Comparison of ENCODE assay signal across 9 cellular contexts in genomic region chr13:24502567-24503375, GRCh38. TPM values are rescaled to one million over a fixed set of nuclear protein-coding genes. Genes with fewer than 3 reads are reported as not detected.
DNase-seq lines count a peak whose midpoint lies in the region; ATAC-seq and TF ChIP-seq lines count a peak whose summit lies in the region.
"Had no signal": no experiment of that assay in that cellular context is flagged by ENCODE, and none has a peak within 500 bp of the region (broad histone marks: within the 10 kb centered on the region; RNA-seq: fewer than 3 reads in every experiment).

No MANE protein-coding gene starts in this region.

- no peaks in the 10 kb centered on the region for H3K27me3 Mint-ChIP-seq in effector memory CD8-positive, alpha-beta T cell
- peaks cover 7% of the 10 kb centered on the region for H3K27me3 Mint-ChIP-seq in endothelial cell (ENCODE audit: unreplicated experiment)

- ATAC-seq in effector memory CD8-positive, alpha-beta T cell (replicated peaks), result no peak
- no peak for ATAC-seq in HG03108 (IDR thresholded peaks at IDR 0.05; ENCODE audit: unreplicated experiment)
- ATAC-seq in HG03097 (IDR thresholded peaks at IDR 0.05; ENCODE audit: low FRiP score, unreplicated experiment), result no peak

- H3K23ac ChIP-seq in mesenchymal stem cell (ENCODE audit: low read length in 2 of 2), result no peak overlapping the region

- no peak overlapping the region for H3K4me3 Mint-ChIP-seq in effector memory CD8-positive, alpha-beta T cell
- H3K4me3 Mint-ChIP-seq in endothelial cell (ENCODE audit: unreplicated experiment), result no peak overlapping the region

- H3K4me2 ChIP-seq in mesenchymal stem cell (ENCODE audit: low read length, poor library complexity, severe bottlenecking), result no peak overlapping the region

- peaks cover 21% of the 10 kb centered on the region; the same call in 1 of the 2 replicates for H3K36me3 ChIP-seq in ACC112 (ENCODE audit: insufficient read depth, low read length)
- peaks cover 48% of the 10 kb centered on the region for H3K36me3 ChIP-seq in MG63
- peaks cover 21 to 57% of the 10 kb centered on the region in 2 experiments for H3K36me3 ChIP-seq in mesenchymal stem cell (ENCODE audit: control insufficient read depth in 1 of 2, insufficient read depth in 2 of 2, low read depth in 1 of 2, low read length in 2 of 2)

- peaks cover 19 to 27% of the 10 kb centered on the region in 2 donors for H3K4me1 Mint-ChIP-seq in effector memory CD8-positive, alpha-beta T cell (ENCODE audit: low read depth in 2 of 2)
- peaks cover 3% of the 10 kb centered on the region for H3K4me1 Mint-ChIP-seq in endothelial cell (ENCODE audit: unreplicated experiment)

- no peaks in the 10 kb centered on the region for H3K27me3 ChIP-seq in ACC112 (ENCODE audit: insufficient read depth, low read length)
- H3K27me3 ChIP-seq in MG63, result no peaks in the 10 kb centered on the region
- no peaks in the 10 kb centered on the region for H3K27me3 ChIP-seq in mesenchymal stem cell (ENCODE audit: control insufficient read depth in 1 of 2, insufficient read depth in 1 of 2, low read length in 2 of 2)

- no peak for TF ChIP-seq CTCF in endothelial cell (IDR thresholded peaks at IDR 0.05; ENCODE audit: unreplicated experiment)

- DNase-seq in MG63 (peak; percentile 86), mesenchymal stem cell (peak; percentile 69), NCI-H1105 (lab: John Stamatoyannopoulos, UW) (no peak), endothelial cell (ENCODE audit: low spot score) (no peak)
- DNase-seq in effector memory CD8-positive, alpha-beta T cell, result no peak
- DNase-seq: NCI-H526 had no signal

- H4K8ac ChIP-seq in mesenchymal stem cell (ENCODE audit: low read length), result no peak overlapping the region

- H3K18ac ChIP-seq in mesenchymal stem cell (ENCODE audit: low read depth in 1 of 2, low read length in 2 of 2), result no peak overlapping the region

- no peak overlapping the region for H2BK5ac ChIP-seq in mesenchymal stem cell (ENCODE audit: low read depth, low read length, poor library complexity, severe bottlenecking)

- H3K27ac ChIP-seq in ACC112 (ENCODE audit: low read depth, low read length) (peak overlapping the region; percentile 54), mesenchymal stem cell (ENCODE audit: low read length, poor library complexity, severe bottlenecking) (peak overlapping the region; percentile 31)

- peaks cover 48% of the 10 kb centered on the region for H3K36me3 Mint-ChIP-seq in effector memory CD8-positive, alpha-beta T cell (ENCODE audit: insufficient read depth)
- peaks cover 12% of the 10 kb centered on the region for H3K36me3 Mint-ChIP-seq in endothelial cell (ENCODE audit: low read depth, unreplicated experiment)

- WGBS in mesenchymal stem cell, result 44% methylated on average over 5 of the region's 7 CpGs

- H3K9me3 ChIP-seq in MG63, result no peaks in the 10 kb centered on the region
- H3K9me3 ChIP-seq in mesenchymal stem cell (ENCODE audit: control insufficient read depth, low read length), result no peaks in the 10 kb centered on the region

- H3K4me1 ChIP-seq in ACC112 (ENCODE audit: control insufficient read depth, insufficient read depth, low read length, unreplicated experiment) (peaks cover 30% of the 10 kb centered on the region), mesenchymal stem cell (ENCODE audit: control insufficient read depth, insufficient read depth, low read depth, low read length) (peaks cover 9% of the 10 kb centered on the region)

- no peaks in the 10 kb centered on the region for H3K9me3 Mint-ChIP-seq in effector memory CD8-positive, alpha-beta T cell
- H3K9me3 Mint-ChIP-seq in endothelial cell (ENCODE audit: unreplicated experiment), result no peaks in the 10 kb centered on the region

- H2BK120ac ChIP-seq in mesenchymal stem cell (ENCODE audit: low read depth, low read length), result no peak overlapping the region

- peak overlapping the region; percentile 41 to 57 for H3K27ac Mint-ChIP-seq in effector memory CD8-positive, alpha-beta T cell
- H3K27ac Mint-ChIP-seq in endothelial cell (ENCODE audit: unreplicated experiment), result no peak overlapping the region

- no peak overlapping the region for H3K14ac ChIP-seq in mesenchymal stem cell (ENCODE audit: low read length in 2 of 2)

- H2BK15ac ChIP-seq in mesenchymal stem cell (ENCODE audit: low read depth, poor library complexity, severe bottlenecking), result no peak overlapping the region

- peak overlapping the region; percentile 56 for H3K9ac ChIP-seq in mesenchymal stem cell (ENCODE audit: low read length)

- H2BK12ac ChIP-seq in mesenchymal stem cell (ENCODE audit: low read length in 2 of 2), result no peak overlapping the region

- peaks cover 41% of the 10 kb centered on the region for H3K79me2 ChIP-seq in ACC112 (ENCODE audit: control insufficient read depth, insufficient read depth, low read length, unreplicated experiment)

- no peak overlapping the region for H4K91ac ChIP-seq in mesenchymal stem cell (ENCODE audit: low read length)

- no peak overlapping the region for H3K4ac ChIP-seq in mesenchymal stem cell (ENCODE audit: low read depth in 1 of 2, low read length in 2 of 2)

- H2AFZ ChIP-seq in ACC112 (ENCODE audit: low read length, unreplicated experiment) (no peak overlapping the region), mesenchymal stem cell (ENCODE audit: low read depth, low read length) (no peak overlapping the region)

- H2AK5ac ChIP-seq in mesenchymal stem cell (ENCODE audit: low read length, severe bottlenecking), result no peak overlapping the region

- H3K79me1 ChIP-seq in mesenchymal stem cell (replicated peaks; ENCODE audit: low read length, poor library complexity, severe bottlenecking), result peaks cover 19% of the 10 kb centered on the region

- H3K4me3 ChIP-seq in ACC112 (ENCODE audit: low read depth, low read length) (no peak overlapping the region), MG63 (no peak overlapping the region), mesenchymal stem cell (ENCODE audit: insufficient read depth in 1 of 2, low read depth in 1 of 2, low read length in 2 of 2) (peak overlapping the region in 1 of 2 experiments; percentile 31)

RNA-seq across cellular contexts. Expression of gene PARP4, which starts 9.8 kb away (rescaled TPM):
- 25.8 and 26.8 TPM in 2 replicates for total RNA-seq in MG63 (2014; rRNA removed; shearing (Covaris generic); ENCODE audit: low replicate concordance)
- polyA plus RNA-seq in mesenchymal stem cell (2013, experiment 1 of 2), result 35.2 TPM
- 34.7 TPM for polyA plus RNA-seq in mesenchymal stem cell (2013, experiment 2 of 2)
- 31.8 TPM for total RNA-seq in endothelial cell (ENCODE audit: unreplicated experiment)

Comparison
In these comparisons a context has a peak if more than half of its experiments do, and no peak if none do; other contexts are left out.
1. DNase-seq: peak in MG63 (single experiment) and mesenchymal stem cell (single experiment); none in effector memory CD8-positive, alpha-beta T cell (0 of 3), NCI-H1105 (single experiment) and endothelial cell (single experiment).